1 cellular context compared by ENCODE assay signal in genomic region chr4:98778206-98778605, GRCh38.
TF ChIP-seq lines count a peak whose summit lies in the region.

No MANE protein-coding gene starts in this region.

TF ChIP-seq in HepG2, 621 proteins besides CTCF, POLR2A, EP300 and RAD21 (continued from another document and continues in another):
- TF ChIP-seq ZNF512 (CRISPR knock-in tag; IDR thresholded peaks at IDR 0.05) (no peak), SMARCE1 (IDR thresholded peaks at IDR 0.05; ENCODE audit: borderline replicate concordance) (0 out of 2 replicates have a peak, but pooled peaks have one; percentile 29), ZNF781 (CRISPR knock-in tag; IDR thresholded peaks at IDR 0.05; ENCODE audit: borderline replicate concordance, not compliant biosample characterization) (no peak), ZNF615 (CRISPR knock-in tag; IDR thresholded peaks at IDR 0.05; ENCODE audit: borderline replicate concordance) (no peak), BCL6 (CRISPR knock-in tag; IDR thresholded peaks at IDR 0.05) (0 out of 2 replicates have a peak, but pooled peaks have one; percentile 20), JUN (CRISPR knock-in tag; IDR thresholded peaks at IDR 0.05) (peak; percentile 65; the same call in 1 of the 2 replicates), SOX6 (IDR thresholded peaks at IDR 0.05) (no peak), SOX6 (CRISPR knock-in tag; IDR thresholded peaks at IDR 0.05) (peak; percentile 75), RFXAP (CRISPR knock-in tag; IDR thresholded peaks at IDR 0.05; ENCODE audit: borderline replicate concordance) (no peak), HOXA9 (CRISPR knock-in tag; IDR thresholded peaks at IDR 0.05; ENCODE audit: borderline replicate concordance) (no peak), KLF13 (CRISPR knock-in tag; IDR thresholded peaks at IDR 0.05) (no peak), SMAD1 (CRISPR knock-in tag; IDR thresholded peaks at IDR 0.05; ENCODE audit: borderline replicate concordance, low read depth) (no peak), ZNF430 (CRISPR knock-in tag; IDR thresholded peaks at IDR 0.05) (no peak), PRPF4 (IDR thresholded peaks at IDR 0.05; ENCODE audit: low read depth, low read length, poor library complexity, severe bottlenecking) (no peak), DPF2 (CRISPR knock-in tag; IDR thresholded peaks at IDR 0.05; ENCODE audit: borderline replicate concordance, low read depth) (peak; percentile 84; the same call in 1 of the 2 replicates), ZNF687 (CRISPR knock-in tag; IDR thresholded peaks at IDR 0.05) (no peak), KMT2A (CRISPR knock-in tag; IDR thresholded peaks at IDR 0.05) (no peak), RORA (CRISPR knock-in tag; IDR thresholded peaks at IDR 0.05) (no peak), SALL2 (CRISPR knock-in tag; IDR thresholded peaks at IDR 0.05) (no peak), WIZ (CRISPR knock-in tag; IDR thresholded peaks at IDR 0.05) (no peak), USF2 (IDR thresholded peaks at IDR 0.05; ENCODE audit: low read depth, low read length) (no peak), USF2 (CRISPR knock-in tag; IDR thresholded peaks at IDR 0.05; ENCODE audit: borderline replicate concordance) (no peak), RBM22 (optimal IDR thresholded peaks at IDR 0.05; ENCODE audit: low read length) (no peak), ZNF333 (CRISPR knock-in tag; IDR thresholded peaks at IDR 0.05; ENCODE audit: borderline replicate concordance) (no peak), THRA (CRISPR knock-in tag; IDR thresholded peaks at IDR 0.05; ENCODE audit: borderline replicate concordance) (peak; percentile 54; the same call in 1 of the 2 replicates), MIXL1 (CRISPR knock-in tag; IDR thresholded peaks at IDR 0.05) (peak; percentile 86), JUNB (CRISPR knock-in tag; IDR thresholded peaks at IDR 0.05; ENCODE audit: borderline replicate concordance) (peak; percentile 89), ARID5B (CRISPR knock-in tag; IDR thresholded peaks at IDR 0.05) (peak; percentile 93), ZSCAN9 (CRISPR knock-in tag; IDR thresholded peaks at IDR 0.05; ENCODE audit: borderline replicate concordance) (0 out of 2 replicates have a peak, but pooled peaks have one; percentile 72), LRRFIP1 (CRISPR knock-in tag; conservative IDR thresholded peaks at IDR 0.05) (no peak), PAX8 (CRISPR knock-in tag; IDR thresholded peaks at IDR 0.05; ENCODE audit: borderline replicate concordance) (no peak), PATZ1 (CRISPR knock-in tag; IDR thresholded peaks at IDR 0.05) (peak; percentile 23; the same call in 1 of the 2 replicates), MAX (IDR thresholded peaks at IDR 0.05) (no peak), CEBPB (IDR thresholded peaks at IDR 0.05; ENCODE audit: borderline replicate concordance, low read depth, low read length) (peak; percentile 97)
